In genomic region chr11:65953471-65953870, GRCh38 we compare ENCODE assay signal across 23 cellular contexts. TPM values are rescaled to one million over a fixed set of nuclear protein-coding genes. Genes with fewer than 3 reads are reported as not detected.
A peak's percentile ranks its signal among the peaks of the same experiment; 100 is the strongest.
DNase-seq lines count a peak whose midpoint lies in the region; ATAC-seq, FAIRE-seq and TF ChIP-seq lines count a peak whose summit lies in the region.
"Had no signal": no experiment of that assay in that cellular context is flagged by ENCODE, and none has a peak within 500 bp of the region (broad histone marks: within the 10 kb centered on the region; RNA-seq: fewer than 3 reads in every experiment).

No MANE protein-coding gene starts in this region.

- no peak for FAIRE-seq in K562 (lab: Jason Lieb, UNC)

- H3F3A ChIP-seq in GM23338 (replicated peaks; ENCODE audit: low read depth), result 0 out of 2 replicates have a peak, but pooled peaks cover 3% of the 10 kb centered on the region

- H4K20me1 ChIP-seq in GM23338 (replicated peaks; ENCODE audit: insufficient read depth), result no peaks in the 10 kb centered on the region
- H4K20me1 ChIP-seq in K562 (replicated peaks; ENCODE audit: control insufficient read depth, insufficient read depth, low read length), result no peaks in the 10 kb centered on the region
- no peaks in the 10 kb centered on the region for H4K20me1 ChIP-seq in osteoblast (ENCODE audit: insufficient read depth, low read length)

- no TSS peak for BruUV-seq in K562 (replicated peaks; lab: Mats Ljungman, UMichigan)

- TF ChIP-seq RAD21 in K562 (CRISPR knock-in tag; conservative IDR thresholded peaks at IDR 0.05 in 1 of 2, IDR thresholded peaks at IDR 0.05 in 1 of 2), result no peak

- peak overlapping the region in 1 of 2 experiments; percentile 65; a peak in 1 of 4 replicates for H3K9ac ChIP-seq in K562 (ENCODE audit: insufficient read depth in 1 of 2, low read depth in 2 of 2, low read length in 2 of 2)

- no peak for TF ChIP-seq POLR2A in K562 (conservative IDR thresholded peaks at IDR 0.05)

- no peaks in the 10 kb centered on the region for H3K9me2 ChIP-seq in GM23338 (ENCODE audit: insufficient read depth)

- H3K4me1 ChIP-seq in GM23338 (ENCODE audit: insufficient read depth), result no peaks in the 10 kb centered on the region
- peaks cover 0 to 8% of the 10 kb centered on the region in 2 experiments; a peak in 3 of 5 replicates for H3K4me1 ChIP-seq in K562 (replicated peaks in 1 of 2; ENCODE audit: control insufficient read depth in 2 of 2, insufficient read depth in 2 of 2, low read length in 2 of 2)
- no peaks in the 10 kb centered on the region for H3K4me1 ChIP-seq in osteoblast (ENCODE audit: insufficient read depth, low read length)
- H3K4me1 ChIP-seq in heart right ventricle, result peaks cover 0 to 5% (median 0%) of the 10 kb centered on the region in 9 donors

- H3K27ac ChIP-seq in GM23338 (ENCODE audit: low read depth) (no peak overlapping the region), K562 (ENCODE audit: extremely low read depth, low read depth, low read length) (no peak overlapping the region), osteoblast (ENCODE audit: low read depth, low read length) (no peak overlapping the region), heart right ventricle (no peak overlapping the region)
- H3K27ac ChIP-seq: RWPE1, SK-N-MC had no signal

- H3K4me3 Mint-ChIP-seq in GM23338, result no peak overlapping the region
- H3K4me3 Mint-ChIP-seq in activated CD8-positive, alpha-beta T cell treated with anti-CD3 and anti-CD28 coated beads for 36 hours, result no peak overlapping the region

- CTCF ChIA-PET in K562 (lab: Yijun Ruan, JAX; ENCODE audit: low intra/inter-chr PET ratio), result no interaction called here
- CTCF ChIA-PET in activated CD8-positive, alpha-beta T cell treated with anti-CD3 and anti-CD28 coated beads for 36 hours (lab: Charles Lee), result interaction anchor here (0.6 to 1.3 kb wide), 2 partner anchors 10 to 35 kb away, joined by 3 read pairs; no protein-coding TSS in a partner anchor

- POLR2A ChIA-PET in K562 (lab: Yijun Ruan, JAX), result interaction anchor here (0.5 to 1.2 kb wide), 4 partner anchors 8 to 526 kb away, joined by 3 to 4 read pairs (median 3); partner anchors contain the start of gene CCDC85B
- POLR2A ChIA-PET in activated CD8-positive, alpha-beta T cell treated with anti-CD3 and anti-CD28 coated beads for 36 hours (lab: Charles Lee), result interaction anchor here (1.8 kb wide), 1 partner anchor 63 kb away, joined by 5 read pairs; the partner anchor contains the start of gene CCDC85B

- TF ChIP-seq CTCF in GM23338 (conservative IDR thresholded peaks at IDR 0.05; ENCODE audit: low read depth in 2 of 2), result no peak
- no peak for TF ChIP-seq CTCF in K562 (IDR thresholded peaks at IDR 0.05 in 2 of 3, conservative IDR thresholded peaks at IDR 0.05 in 1 of 3; ENCODE audit: insufficient read depth in 2 of 3, low read depth in 1 of 3, low read length in 3 of 3)
- no peak for TF ChIP-seq CTCF in osteoblast (IDR thresholded peaks at IDR 0.05; ENCODE audit: extremely low read depth, low read depth, low read length)
- no peak for TF ChIP-seq CTCF in heart right ventricle (IDR thresholded peaks at IDR 0.05)
- no peak for TF ChIP-seq CTCF in activated CD8-positive, alpha-beta T cell treated with anti-CD3 and anti-CD28 coated beads for 36 hours (IDR thresholded peaks at IDR 0.05)

- peaks cover 3% of the 10 kb centered on the region; the same call in 2 of the 3 replicates for H3K4me1 Mint-ChIP-seq in GM23338
- peaks cover 18% of the 10 kb centered on the region for H3K4me1 Mint-ChIP-seq in activated CD8-positive, alpha-beta T cell treated with anti-CD3 and anti-CD28 coated beads for 36 hours (ENCODE audit: low read depth)

- DNase-seq in GM23338 (ENCODE audit: low spot score) (no peak), NCI-H2171 treated with DMSO at 0.1 percent for 48 hours (lab: John Stamatoyannopoulos, UW) (peak; percentile 37), K562 (ENCODE audit: extremely low read depth in 1 of 4, low spot score in 3 of 4) (no peak), osteoblast (ENCODE audit: insufficient read length, low spot score, missing footprints) (peak; percentile 29), heart right ventricle (no peak), UCSD-AML1 (lab: John Stamatoyannopoulos, UW; ENCODE audit: unreplicated experiment) (no peak)
- no peak for DNase-seq in activated CD8-positive, alpha-beta T cell treated with anti-CD3 and anti-CD28 coated beads for 36 hours
- DNase-seq: DMS153, DND-41, GOT3, HCEC 1CT, Karpas-422, NCI-H1092 treated with DMSO at 0.1 percent for 48 hours, NCI-H1436, NCI-H187, NCI-H2081 treated with DMSO at 0.1 percent for 48 hours, NCI-H446 treated with DMSO at 0.1 percent for 48 hours, NCI-H526, SHP77 had no signal

- peaks cover 2% of the 10 kb centered on the region for H3K27me3 Mint-ChIP-seq in GM23338 (ENCODE audit: insufficient read depth, low read depth, poor library complexity)
- no peaks in the 10 kb centered on the region for H3K27me3 Mint-ChIP-seq in activated CD8-positive, alpha-beta T cell treated with anti-CD3 and anti-CD28 coated beads for 36 hours

- H3K27me3 ChIP-seq in GM23338 (ENCODE audit: insufficient read depth), result no peaks in the 10 kb centered on the region
- H3K27me3 ChIP-seq in K562 (ENCODE audit: control insufficient read depth in 2 of 2, insufficient read depth in 2 of 2, low read length in 2 of 2), result no peaks in the 10 kb centered on the region
- no peaks in the 10 kb centered on the region for H3K27me3 ChIP-seq in osteoblast (ENCODE audit: insufficient read depth, low read length)
- H3K27me3 ChIP-seq in heart right ventricle, result peaks cover 0 to 18% (median 8%) of the 10 kb centered on the region in 7 donors

- no peaks in the 10 kb centered on the region for H3K79me2 ChIP-seq in GM23338 (replicated peaks; ENCODE audit: insufficient read depth)
- no peaks in the 10 kb centered on the region for H3K79me2 ChIP-seq in K562 (ENCODE audit: control insufficient read depth, insufficient read depth, low read length)
- no peaks in the 10 kb centered on the region for H3K79me2 ChIP-seq in osteoblast (ENCODE audit: insufficient read depth, low read length)

- H3K9me3 ChIP-seq in K562 (replicated peaks; ENCODE audit: control insufficient read depth, insufficient read depth, low read depth, low read length) (no peaks in the 10 kb centered on the region), osteoblast (ENCODE audit: low read depth, low read length) (no peaks in the 10 kb centered on the region), heart right ventricle (no peaks in the 10 kb centered on the region)

- ATAC-seq in GM23338 (0 out of 3 replicates have a peak, but pooled peaks have one; percentile 27), K562 (no peak; the same call in 2 of the 3 replicates), heart right ventricle (no peak)
- ATAC-seq in activated CD8-positive, alpha-beta T cell treated with anti-CD3 and anti-CD28 coated beads for 36 hours, result no peak

- no peak overlapping the region for H3K27ac Mint-ChIP-seq in GM23338
- no peak overlapping the region for H3K27ac Mint-ChIP-seq in activated CD8-positive, alpha-beta T cell treated with anti-CD3 and anti-CD28 coated beads for 36 hours

- no peaks in the 10 kb centered on the region for H3K36me3 ChIP-seq in GM23338 (ENCODE audit: insufficient read depth)
- H3K36me3 ChIP-seq in K562 (ENCODE audit: control insufficient read depth, insufficient read depth, low read length), result no peaks in the 10 kb centered on the region
- H3K36me3 ChIP-seq in osteoblast (ENCODE audit: insufficient read depth, low read length), result no peaks in the 10 kb centered on the region
- no peaks in the 10 kb centered on the region for H3K36me3 ChIP-seq in heart right ventricle

- in situ Hi-C loops in K562 (cut with MboI), result no loop called here

- H3K4me2 ChIP-seq in GM23338 (no peak overlapping the region), K562 (ENCODE audit: insufficient read depth, low read length) (no peak overlapping the region), osteoblast (ENCODE audit: insufficient read depth, low read length) (no peak overlapping the region)

- H2AFZ ChIP-seq in GM23338 (no peak overlapping the region), K562 (ENCODE audit: low read depth, low read length) (0 out of 2 replicates have a peak overlapping the region, but pooled peaks have one; percentile 15), osteoblast (ENCODE audit: low read length) (no peak overlapping the region)

- no peak for TF ChIP-seq EP300 in K562 (IDR thresholded peaks at IDR 0.05; ENCODE audit: low read length)

- H3K4me3 ChIP-seq in GM23338, result no peak overlapping the region
- H3K4me3 ChIP-seq in K562, result no peak overlapping the region
- no peak overlapping the region for H3K4me3 ChIP-seq in osteoblast (ENCODE audit: insufficient read depth, low read length)
- no peak overlapping the region for H3K4me3 ChIP-seq in heart right ventricle
- H3K4me3 ChIP-seq: SK-N-MC had no signal

- H3K9me1 ChIP-seq in K562 (ENCODE audit: control insufficient read depth, insufficient read depth, low read length), result no peaks in the 10 kb centered on the region

- intact Hi-C loops in K562 (cut with micrococcal nuclease) (no loop called here), heart right ventricle (cut with DNase I) (no loop called here)
- intact Hi-C loops in activated CD8-positive, alpha-beta T cell treated with anti-CD3 and anti-CD28 coated beads for 36 hours (cut with micrococcal nuclease), result no loop called here

- H3K9me3 Mint-ChIP-seq in GM23338, result no peaks in the 10 kb centered on the region
- no peaks in the 10 kb centered on the region for H3K9me3 Mint-ChIP-seq in activated CD8-positive, alpha-beta T cell treated with anti-CD3 and anti-CD28 coated beads for 36 hours

- WGBS in K562 (ENCODE audit: insufficient coverage, low coverage, missing lambda C conversion rate), result 70% methylated on average over 20 of the region's 20 CpGs
- 81 to 84% methylated on average over 19 to 20 of the region's 20 CpGs for WGBS in heart right ventricle, 2 donors

- H3K36me3 Mint-ChIP-seq in GM23338 (ENCODE audit: low read depth), result no peaks in the 10 kb centered on the region
- no peaks in the 10 kb centered on the region for H3K36me3 Mint-ChIP-seq in activated CD8-positive, alpha-beta T cell treated with anti-CD3 and anti-CD28 coated beads for 36 hours (ENCODE audit: low read depth)

RNA-seq across cellular contexts. Expression of gene SART1, which starts 8.1 kb away (rescaled TPM):
- total RNA-seq in GM23338 (2014; rRNA removed; shearing (Covaris generic)), result 43.9 and 55.8 TPM in 2 replicates
- polyA plus RNA-seq in GM23338 (2016; fragmentation: Nextera tagmentation; extraction: Ambion mirVana) (91.0 and 105 TPM in 2 replicates), K562 (2011; rRNA removed) (8.4 and 13.6 TPM in 2 replicates), K562 (2014; fragmentation: Illumina TruSeq; extraction: Trizol) (31.7 and 45.0 TPM in 2 replicates), K562 (2014; fragmentation: Nextera tagmentation; extraction: Ambion mirVana) (1 to 10 TPM; 4.8 to 7.2 TPM), K562 (2014; rRNA removed) (50.5 and 57.6 TPM in 2 replicates), heart right ventricle (100 to 1,000 TPM in 1 of 2 donors, 10 to 100 TPM in 1; 52.0 to 160 TPM)
- total RNA-seq in K562 (2011; cell fraction: chromatin; rRNA removed; ENCODE audit: low replicate concordance), result 29.6 and 50.6 TPM in 2 replicates
- 27.0 and 28.2 TPM in 2 replicates for total RNA-seq in K562 (2011; cell fraction: nucleolus; rRNA removed)
- 29.2 and 31.1 TPM in 2 replicates for total RNA-seq in K562 (2011; cell fraction: nucleoplasm; rRNA removed)
- total RNA-seq in K562 (2014; rRNA removed) (84.1 and 124 TPM in 2 replicates), K562 (2014; rRNA removed; fragmentation: Illumina TruSeq; extraction: Trizol) (11.4 and 17.0 TPM in 2 replicates), K562 (2015; rRNA removed; fragmentation: Illumina TruSeq; extraction: Trizol) (31.7 and 32.0 TPM in 2 replicates), K562 (2021) (47.1 and 54.9 TPM in 2 replicates), osteoblast (22.4 and 25.3 TPM in 2 replicates), heart right ventricle (10 to 100 TPM; 26.2 to 40.1 (median 32.5) TPM)
- polyA plus RNA-seq in K562 (2011; cell fraction: cytosol; rRNA removed), result 9.7 and 11.8 TPM in 2 replicates
- polyA plus RNA-seq in K562 (2011; cell fraction: nucleus; rRNA removed), result 26.3 and 43.0 TPM in 2 replicates
- 46.2 and 56.2 TPM in 2 replicates for polyA plus RNA-seq in K562 (2012)
- 6.3 and 8.6 TPM in 2 replicates for polyA minus RNA-seq in K562 (2011; rRNA and poly(A)+ RNA removed)
- 20.6 and 24.6 TPM in 2 replicates for polyA minus RNA-seq in K562 (2011; cell fraction: cytosol; rRNA and poly(A)+ RNA removed)
- 7.9 and 14.9 TPM in 2 replicates for polyA minus RNA-seq in K562 (2011; cell fraction: nucleus; rRNA and poly(A)+ RNA removed)
- 10 to 100 TPM; 58.3 to 63.9 TPM for total RNA-seq in activated CD8-positive, alpha-beta T cell treated with anti-CD3 and anti-CD28 coated beads for 36 hours

RNA-seq across cellular contexts. Expression of gene TSGA10IP, which starts 8.2 kb away (rescaled TPM):
- 1.1 and 2.0 TPM in 2 replicates for total RNA-seq in GM23338 (2014; rRNA removed; shearing (Covaris generic))
- polyA plus RNA-seq in GM23338 (2016; fragmentation: Nextera tagmentation; extraction: Ambion mirVana) (1.6 and 2.5 TPM in 2 replicates), K562 (2011; rRNA removed) (not detected in 2 replicates), K562 (2014; fragmentation: Illumina TruSeq; extraction: Trizol) (not detected in 2 replicates), K562 (2014; fragmentation: Nextera tagmentation; extraction: Ambion mirVana) (not detected), K562 (2014; rRNA removed) (not detected in 2 replicates), heart right ventricle (under 1 TPM in 1 of 2 donors, not detected in 1; 0.01 TPM)
- not detected in 2 replicates for total RNA-seq in K562 (2011; cell fraction: chromatin; rRNA removed; ENCODE audit: low replicate concordance)
- not detected in 2 replicates for total RNA-seq in K562 (2011; cell fraction: nucleolus; rRNA removed)
- total RNA-seq in K562 (2011; cell fraction: nucleoplasm; rRNA removed), result not detected in 2 replicates
- total RNA-seq in K562 (2014; rRNA removed) (not detected in 2 replicates), K562 (2014; rRNA removed; fragmentation: Illumina TruSeq; extraction: Trizol) (not detected in 2 replicates), K562 (2015; rRNA removed; fragmentation: Illumina TruSeq; extraction: Trizol) (not detected in 2 replicates), K562 (2021) (not detected in 2 replicates), osteoblast (not detected in 2 replicates), heart right ventricle (not detected)
- polyA plus RNA-seq in K562 (2011; cell fraction: cytosol; rRNA removed), result not detected in 2 replicates
- not detected in 2 replicates for polyA plus RNA-seq in K562 (2011; cell fraction: nucleus; rRNA removed)
- not detected in 2 replicates for polyA plus RNA-seq in K562 (2012)
- not detected in 2 replicates for polyA minus RNA-seq in K562 (2011; rRNA and poly(A)+ RNA removed)
- not detected in 2 replicates for polyA minus RNA-seq in K562 (2011; cell fraction: cytosol; rRNA and poly(A)+ RNA removed)
- polyA minus RNA-seq in K562 (2011; cell fraction: nucleus; rRNA and poly(A)+ RNA removed), result not detected in 2 replicates
- total RNA-seq in activated CD8-positive, alpha-beta T cell treated with anti-CD3 and anti-CD28 coated beads for 36 hours, result not detected
- total RNA-seq: A172 had no signal
- polyA plus RNA-seq: BJ had no signal

RNA-seq across cellular contexts. Expression of gene DRAP1, which starts 34.2 kb away (rescaled TPM):
- 83.0 and 121 TPM in 2 replicates for total RNA-seq in GM23338 (2014; rRNA removed; shearing (Covaris generic))
- polyA plus RNA-seq in GM23338 (2016; fragmentation: Nextera tagmentation; extraction: Ambion mirVana) (294 and 358 TPM in 2 replicates), K562 (2011; rRNA removed) (32.6 and 40.4 TPM in 2 replicates), K562 (2014; fragmentation: Illumina TruSeq; extraction: Trizol) (108 and 122 TPM in 2 replicates), K562 (2014; fragmentation: Nextera tagmentation; extraction: Ambion mirVana) (10 to 100 TPM in 1 of 2 experiments, 1 to 10 TPM in 1; 9.6 to 14.3 TPM), K562 (2014; rRNA removed) (167 and 169 TPM in 2 replicates), heart right ventricle (100 to 1,000 TPM; 177 to 210 TPM)
- total RNA-seq in K562 (2011; cell fraction: chromatin; rRNA removed; ENCODE audit: low replicate concordance), result 7.1 and 14.3 TPM in 2 replicates
- total RNA-seq in K562 (2011; cell fraction: nucleolus; rRNA removed), result 10.8 and 17.7 TPM in 2 replicates
- 6.3 and 10.6 TPM in 2 replicates for total RNA-seq in K562 (2011; cell fraction: nucleoplasm; rRNA removed)
- total RNA-seq in K562 (2014; rRNA removed) (189 and 200 TPM in 2 replicates), K562 (2014; rRNA removed; fragmentation: Illumina TruSeq; extraction: Trizol) (25.2 and 30.3 TPM in 2 replicates), K562 (2015; rRNA removed; fragmentation: Illumina TruSeq; extraction: Trizol) (124 and 127 TPM in 2 replicates), K562 (2021) (92.2 and 92.9 TPM in 2 replicates), osteoblast (170 and 190 TPM in 2 replicates), heart right ventricle (100 to 1,000 TPM in 3 of 10 donors, 10 to 100 TPM in 7; 69.4 to 115 (median 93.8) TPM)
- polyA plus RNA-seq in K562 (2011; cell fraction: cytosol; rRNA removed), result 58.8 and 72.4 TPM in 2 replicates
- 44.8 and 52.7 TPM in 2 replicates for polyA plus RNA-seq in K562 (2011; cell fraction: nucleus; rRNA removed)
- polyA plus RNA-seq in K562 (2012), result 130 and 155 TPM in 2 replicates
- polyA minus RNA-seq in K562 (2011; rRNA and poly(A)+ RNA removed), result 5.1 and 10.2 TPM in 2 replicates
- 21.1 and 26.8 TPM in 2 replicates for polyA minus RNA-seq in K562 (2011; cell fraction: cytosol; rRNA and poly(A)+ RNA removed)
- polyA minus RNA-seq in K562 (2011; cell fraction: nucleus; rRNA and poly(A)+ RNA removed), result 6.7 and 7.8 TPM in 2 replicates
- 100 to 1,000 TPM; 135 TPM for total RNA-seq in activated CD8-positive, alpha-beta T cell treated with anti-CD3 and anti-CD28 coated beads for 36 hours

RNA-seq across cellular contexts. Expression of gene C11orf68, which starts 34.6 kb away (rescaled TPM):
- 21.6 and 23.2 TPM in 2 replicates for total RNA-seq in GM23338 (2014; rRNA removed; shearing (Covaris generic))
- polyA plus RNA-seq in GM23338 (2016; fragmentation: Nextera tagmentation; extraction: Ambion mirVana) (16.8 and 18.6 TPM in 2 replicates), K562 (2011; rRNA removed) (18.9 and 34.0 TPM in 2 replicates), K562 (2014; fragmentation: Illumina TruSeq; extraction: Trizol) (31.7 and 40.6 TPM in 2 replicates), K562 (2014; fragmentation: Nextera tagmentation; extraction: Ambion mirVana) (1 to 10 TPM; 3.6 to 4.6 TPM), K562 (2014; rRNA removed) (26.6 and 31.3 TPM in 2 replicates), heart right ventricle (10 to 100 TPM; 38.2 to 44.7 TPM)
- 10.7 and 38.4 TPM in 2 replicates for total RNA-seq in K562 (2011; cell fraction: chromatin; rRNA removed; ENCODE audit: low replicate concordance)
- 35.5 and 41.9 TPM in 2 replicates for total RNA-seq in K562 (2011; cell fraction: nucleolus; rRNA removed)
- 27.5 and 27.9 TPM in 2 replicates for total RNA-seq in K562 (2011; cell fraction: nucleoplasm; rRNA removed)
- total RNA-seq in K562 (2014; rRNA removed) (6.6 and 11.1 TPM in 2 replicates), K562 (2014; rRNA removed; fragmentation: Illumina TruSeq; extraction: Trizol) (7.2 and 10.6 TPM in 2 replicates), K562 (2015; rRNA removed; fragmentation: Illumina TruSeq; extraction: Trizol) (12.8 and 14.3 TPM in 2 replicates), K562 (2021) (34.5 and 35.9 TPM in 2 replicates), osteoblast (30.9 and 32.9 TPM in 2 replicates), heart right ventricle (10 to 100 TPM; 35.7 to 49.2 (median 40.9) TPM)
- 54.6 and 96.4 TPM in 2 replicates for polyA plus RNA-seq in K562 (2011; cell fraction: cytosol; rRNA removed)
- 44.1 and 53.6 TPM in 2 replicates for polyA plus RNA-seq in K562 (2011; cell fraction: nucleus; rRNA removed)
- polyA plus RNA-seq in K562 (2012), result 26.5 and 54.0 TPM in 2 replicates
- 9.8 and 12.4 TPM in 2 replicates for polyA minus RNA-seq in K562 (2011; rRNA and poly(A)+ RNA removed)
- polyA minus RNA-seq in K562 (2011; cell fraction: cytosol; rRNA and poly(A)+ RNA removed), result 20.2 and 22.9 TPM in 2 replicates
- 18.7 and 26.1 TPM in 2 replicates for polyA minus RNA-seq in K562 (2011; cell fraction: nucleus; rRNA and poly(A)+ RNA removed)
- 10 to 100 TPM; 26.2 to 26.3 TPM for total RNA-seq in activated CD8-positive, alpha-beta T cell treated with anti-CD3 and anti-CD28 coated beads for 36 hours

RNA-seq across cellular contexts. Expression of gene EIF1AD, which starts 48.5 kb away (rescaled TPM):
- total RNA-seq in GM23338 (2014; rRNA removed; shearing (Covaris generic)), result 30.8 and 32.1 TPM in 2 replicates
- polyA plus RNA-seq in GM23338 (2016; fragmentation: Nextera tagmentation; extraction: Ambion mirVana), result 16.1 and 18.6 TPM in 2 replicates
- 89.4 and 137 TPM in 2 replicates for total RNA-seq in K562 (2011; cell fraction: chromatin; rRNA removed; ENCODE audit: low replicate concordance)
- total RNA-seq in K562 (2011; cell fraction: nucleolus; rRNA removed), result 61.6 and 76.4 TPM in 2 replicates
- total RNA-seq in K562 (2011; cell fraction: nucleoplasm; rRNA removed), result 76.9 and 106 TPM in 2 replicates
- 58.7 and 63.5 TPM in 2 replicates for total RNA-seq in K562 (2014; rRNA removed)
- total RNA-seq in K562 (2014; rRNA removed; fragmentation: Illumina TruSeq; extraction: Trizol), result 52.0 and 55.7 TPM in 2 replicates
- total RNA-seq in K562 (2015; rRNA removed; fragmentation: Illumina TruSeq; extraction: Trizol), result 54.6 and 57.2 TPM in 2 replicates
- total RNA-seq in K562 (2021), result 63.5 and 67.3 TPM in 2 replicates
- 58.7 TPM in 2 replicates for polyA plus RNA-seq in K562 (2011; rRNA removed)
- polyA plus RNA-seq in K562 (2011; cell fraction: cytosol; rRNA removed), result 56.6 and 67.7 TPM in 2 replicates
- 46.7 and 60.3 TPM in 2 replicates for polyA plus RNA-seq in K562 (2011; cell fraction: nucleus; rRNA removed)
- polyA plus RNA-seq in K562 (2012), result 28.4 and 45.6 TPM in 2 replicates
- polyA plus RNA-seq in K562 (2014; fragmentation: Illumina TruSeq; extraction: Trizol), result 66.5 and 68.6 TPM in 2 replicates
- polyA plus RNA-seq in K562 (2014; fragmentation: Nextera tagmentation; extraction: Ambion mirVana), result 10 to 100 TPM; 66.9 to 98.8 TPM
- 50.1 and 50.9 TPM in 2 replicates for polyA plus RNA-seq in K562 (2014; rRNA removed)
- polyA minus RNA-seq in K562 (2011; rRNA and poly(A)+ RNA removed), result 99.4 and 103 TPM in 2 replicates
- 45.2 and 46.6 TPM in 2 replicates for polyA minus RNA-seq in K562 (2011; cell fraction: cytosol; rRNA and poly(A)+ RNA removed)
- 27.7 and 37.1 TPM in 2 replicates for polyA minus RNA-seq in K562 (2011; cell fraction: nucleus; rRNA and poly(A)+ RNA removed)
- total RNA-seq in osteoblast, result 28.6 and 31.2 TPM in 2 replicates
- 10 to 100 TPM; 15.1 to 25.3 (median 19.7) TPM for total RNA-seq in heart right ventricle
- polyA plus RNA-seq in heart right ventricle, result 10 to 100 TPM; 18.3 to 30.0 TPM
- total RNA-seq in activated CD8-positive, alpha-beta T cell treated with anti-CD3 and anti-CD28 coated beads for 36 hours, result 10 to 100 TPM; 44.4 to 45.6 TPM

Comparison
In these comparisons a context has a peak if more than half of its experiments do, and no peak if none do; other contexts are left out.
1. DNase-seq: peak in NCI-H2171 treated with DMSO at 0.1 percent for 48 hours (single experiment) and osteoblast (single experiment); none in GM23338 (single experiment), K562 (0 of 4), heart right ventricle (0 of 2), UCSD-AML1 (single experiment) and activated CD8-positive, alpha-beta T cell treated with anti-CD3 and anti-CD28 coated beads for 36 hours (single experiment).